Comparison of ENCODE assay signal across 14 cellular contexts in the genomic region with DNA sequence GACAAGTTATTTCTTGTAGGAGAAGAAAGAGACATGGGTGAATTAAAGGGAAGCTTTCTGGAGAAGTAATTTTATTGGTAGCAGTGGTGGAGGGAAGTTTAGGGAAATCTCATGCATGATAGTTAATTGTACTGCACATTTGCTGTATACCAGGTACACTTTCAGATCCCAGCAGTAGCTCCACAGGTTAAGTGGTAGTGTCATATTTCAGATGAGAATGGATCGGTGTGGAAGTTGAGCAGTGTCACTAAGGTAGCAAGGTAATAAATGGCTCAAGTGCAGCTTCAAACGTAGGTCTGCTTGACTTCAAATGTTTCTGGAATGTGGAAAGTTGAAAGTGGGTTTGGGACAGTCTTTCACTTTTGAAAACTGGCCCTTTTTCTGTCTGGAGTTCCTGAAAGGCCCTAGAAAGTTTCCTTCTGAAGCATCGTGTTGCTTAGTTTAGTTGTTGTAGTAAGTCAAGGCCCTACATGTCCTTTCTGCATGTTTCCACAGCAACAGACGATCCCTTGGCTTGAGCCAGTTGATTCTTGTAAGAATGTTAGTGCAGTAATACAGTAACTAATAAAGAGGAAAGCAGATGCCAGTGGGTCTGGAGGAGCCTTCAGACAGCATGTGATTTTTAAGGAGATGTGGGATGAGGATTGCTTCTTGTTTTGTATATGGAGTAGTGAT. TPM values are rescaled to one million over a fixed set of nuclear protein-coding genes. Genes with fewer than 3 reads are reported as not detected.
A peak's percentile ranks its signal among the peaks of the same experiment; 100 is the strongest.
DNase-seq lines count a peak whose midpoint lies in the region; ATAC-seq and TF ChIP-seq lines count a peak whose summit lies in the region.
"Had no signal": no experiment of that assay in that cellular context is flagged by ENCODE, and none has a peak within 500 bp of the region (broad histone marks: within the 10 kb centered on the region; RNA-seq: fewer than 3 reads in every experiment).

No MANE protein-coding gene starts in this region.

- POLR2A ChIA-PET in activated naive CD8-positive, alpha-beta T cell treated with anti-CD3 and anti-CD28 coated beads, Interleukin-2, amount 10 ng/mL, durations not matched to agents 7 days and 5 days (lab: Charles Lee): interaction anchor here (0.6 kb wide), 1 partner anchor 406 kb away, joined by 5 read pairs; no protein-coding TSS in a partner anchor
- POLR2A ChIA-PET in activated CD4-positive, alpha-beta memory T cell treated with anti-CD3 and anti-CD28 coated beads for 36 hours (lab: Charles Lee): no interaction called here

- TF ChIP-seq CTCF in foreskin keratinocyte (conservative IDR thresholded peaks at IDR 0.05) (no peak), type B pancreatic cell (conservative IDR thresholded peaks at IDR 0.05) (no peak), tibial artery (IDR thresholded peaks at IDR 0.05) (no peak)

- H3K4me3 ChIP-seq in tibial artery: no peak overlapping the region
- H3K4me3 ChIP-seq: neural progenitor cell, suprapubic skin had no signal

- H3K4me3 Mint-ChIP-seq in activated naive CD8-positive, alpha-beta T cell treated with anti-CD3 and anti-CD28 coated beads, Interleukin-2, amount 10 ng/mL, durations not matched to agents 7 days and 5 days: peak overlapping the region; percentile 5
- no peak overlapping the region for H3K4me3 Mint-ChIP-seq in activated naive CD8-positive, alpha-beta T cell treated with anti-CD3 and anti-CD28 coated beads, Interleukin-2, amount 50 U/mL, for 24 hours
- H3K4me3 Mint-ChIP-seq in activated CD4-positive, alpha-beta memory T cell treated with anti-CD3 and anti-CD28 coated beads for 36 hours: no peak overlapping the region
- peak overlapping the region; percentile 94 for H3K4me3 Mint-ChIP-seq in type B pancreatic cell
- H3K4me3 Mint-ChIP-seq: neural progenitor cell had no signal

- CTCF ChIA-PET in activated CD4-positive, alpha-beta memory T cell treated with anti-CD3 and anti-CD28 coated beads for 36 hours (lab: Charles Lee): interaction anchor here (0.6 to 1.1 kb wide), 2 partner anchors 91 to 361 kb away, joined by 3 to 4 read pairs; no protein-coding TSS in a partner anchor

- H3K4me1 ChIP-seq in foreskin keratinocyte: peaks cover 11% of the 10 kb centered on the region
- H3K4me1 ChIP-seq in tibial artery: peaks cover 0 to 42% (median 30%) of the 10 kb centered on the region in 4 donors

- no peak for ATAC-seq in activated naive CD8-positive, alpha-beta T cell treated with anti-CD3 and anti-CD28 coated beads, Interleukin-2, amount 10 ng/mL, durations not matched to agents 7 days and 5 days (ENCODE audit: low read depth)
- no peak for ATAC-seq in activated naive CD8-positive, alpha-beta T cell treated with anti-CD3 and anti-CD28 coated beads, Interleukin-2, amount 50 U/mL, for 24 hours
- no peak for ATAC-seq in foreskin keratinocyte
- ATAC-seq in GM18498 (IDR thresholded peaks at IDR 0.05; ENCODE audit: unreplicated experiment): no peak

- H3K4me1 Mint-ChIP-seq in activated naive CD8-positive, alpha-beta T cell treated with anti-CD3 and anti-CD28 coated beads, Interleukin-2, amount 10 ng/mL, durations not matched to agents 7 days and 5 days: peaks cover 44% of the 10 kb centered on the region
- peaks cover 45% of the 10 kb centered on the region for H3K4me1 Mint-ChIP-seq in activated naive CD8-positive, alpha-beta T cell treated with anti-CD3 and anti-CD28 coated beads, Interleukin-2, amount 50 U/mL, for 24 hours
- peaks cover 45% of the 10 kb centered on the region for H3K4me1 Mint-ChIP-seq in activated CD4-positive, alpha-beta memory T cell treated with anti-CD3 and anti-CD28 coated beads for 36 hours (ENCODE audit: low read depth)
- H3K4me1 Mint-ChIP-seq in type B pancreatic cell (ENCODE audit: unreplicated experiment): peaks cover 40% of the 10 kb centered on the region

- H3K9me3 Mint-ChIP-seq in activated naive CD8-positive, alpha-beta T cell treated with anti-CD3 and anti-CD28 coated beads, Interleukin-2, amount 10 ng/mL, durations not matched to agents 7 days and 5 days: no peaks in the 10 kb centered on the region
- H3K9me3 Mint-ChIP-seq in activated naive CD8-positive, alpha-beta T cell treated with anti-CD3 and anti-CD28 coated beads, Interleukin-2, amount 50 U/mL, for 24 hours: no peaks in the 10 kb centered on the region
- no peaks in the 10 kb centered on the region for H3K9me3 Mint-ChIP-seq in activated CD4-positive, alpha-beta memory T cell treated with anti-CD3 and anti-CD28 coated beads for 36 hours
- H3K9me3 Mint-ChIP-seq in type B pancreatic cell: no peaks in the 10 kb centered on the region
- H3K9me3 Mint-ChIP-seq: neural progenitor cell had no signal

- no peaks in the 10 kb centered on the region for H3K27me3 ChIP-seq in foreskin keratinocyte
- no peaks in the 10 kb centered on the region for H3K27me3 ChIP-seq in tibial artery
- H3K27me3 ChIP-seq: neural progenitor cell, suprapubic skin had no signal

- H3K27ac Mint-ChIP-seq in activated naive CD8-positive, alpha-beta T cell treated with anti-CD3 and anti-CD28 coated beads, Interleukin-2, amount 10 ng/mL, durations not matched to agents 7 days and 5 days: no peak overlapping the region
- no peak overlapping the region for H3K27ac Mint-ChIP-seq in activated naive CD8-positive, alpha-beta T cell treated with anti-CD3 and anti-CD28 coated beads, Interleukin-2, amount 50 U/mL, for 24 hours
- H3K27ac Mint-ChIP-seq in activated CD4-positive, alpha-beta memory T cell treated with anti-CD3 and anti-CD28 coated beads for 36 hours: peak overlapping the region; percentile 40
- peak overlapping the region; percentile 91 for H3K27ac Mint-ChIP-seq in type B pancreatic cell
- H3K27ac Mint-ChIP-seq: neural progenitor cell had no signal

- DNase-seq in activated naive CD8-positive, alpha-beta T cell treated with anti-CD3 and anti-CD28 coated beads, Interleukin-2, amount 10 ng/mL, durations not matched to agents 7 days and 5 days: no peak
- DNase-seq in activated naive CD8-positive, alpha-beta T cell treated with anti-CD3 and anti-CD28 coated beads, Interleukin-2, amount 50 U/mL, for 24 hours: no peak
- no peak for DNase-seq in activated CD4-positive, alpha-beta memory T cell treated with anti-CD3 and anti-CD28 coated beads for 36 hours
- DNase-seq in foreskin keratinocyte: peak; percentile 50 to 71
- no peak for DNase-seq in type B pancreatic cell (ENCODE audit: extremely low spot score, unreplicated experiment)
- no peak for DNase-seq in hepatic stellate cell (ENCODE audit: low spot score)
- DNase-seq in tibial artery: no peak
- DNase-seq: activated CD8-positive, alpha-beta memory T cell treated with anti-CD3 and anti-CD28 coated beads, Interleukin-2, amount 50 U/mL, for 48 hours; KG1; NCI-H446; stimulated activated CD4-positive, alpha-beta T cell treated with anti-CD3 and anti-CD28 coated beads, Interleukin-1b, Interleukin-23, amount 100 ng/mL, for 48 hours had no signal

- intact Hi-C loops in activated CD4-positive, alpha-beta memory T cell treated with anti-CD3 and anti-CD28 coated beads for 36 hours (cut with micrococcal nuclease): loop anchor here (5.0 kb wide), 1 partner anchor 378 kb away; a partner anchor contains a TSS
- intact Hi-C loops in tibial artery (cut with DNase I; ENCODE audit: low total_unique reads): no loop called here

- H3K36me3 ChIP-seq in tibial artery: peaks cover 8 to 21% (median 10%) of the 10 kb centered on the region in 3 donors
- H3K36me3 ChIP-seq: neural progenitor cell had no signal

- H3K36me3 Mint-ChIP-seq in activated naive CD8-positive, alpha-beta T cell treated with anti-CD3 and anti-CD28 coated beads, Interleukin-2, amount 10 ng/mL, durations not matched to agents 7 days and 5 days: peaks cover 16% of the 10 kb centered on the region
- H3K36me3 Mint-ChIP-seq in activated naive CD8-positive, alpha-beta T cell treated with anti-CD3 and anti-CD28 coated beads, Interleukin-2, amount 50 U/mL, for 24 hours (ENCODE audit: low read depth): peaks cover 37% of the 10 kb centered on the region
- H3K36me3 Mint-ChIP-seq in activated CD4-positive, alpha-beta memory T cell treated with anti-CD3 and anti-CD28 coated beads for 36 hours: peaks cover 32% of the 10 kb centered on the region
- H3K36me3 Mint-ChIP-seq in type B pancreatic cell: peaks cover 17% of the 10 kb centered on the region

- peak overlapping the region; percentile 5 for H3K27ac ChIP-seq in foreskin keratinocyte
- H3K27ac ChIP-seq in tibial artery: peak overlapping the region in 1 of 2 donors; percentile 3
- H3K27ac ChIP-seq: neural progenitor cell, suprapubic skin had no signal

- H3K27me3 Mint-ChIP-seq in activated naive CD8-positive, alpha-beta T cell treated with anti-CD3 and anti-CD28 coated beads, Interleukin-2, amount 10 ng/mL, durations not matched to agents 7 days and 5 days: no peaks in the 10 kb centered on the region
- H3K27me3 Mint-ChIP-seq in activated naive CD8-positive, alpha-beta T cell treated with anti-CD3 and anti-CD28 coated beads, Interleukin-2, amount 50 U/mL, for 24 hours: peaks cover 2% of the 10 kb centered on the region
- H3K27me3 Mint-ChIP-seq in activated CD4-positive, alpha-beta memory T cell treated with anti-CD3 and anti-CD28 coated beads for 36 hours: no peaks in the 10 kb centered on the region
- no peaks in the 10 kb centered on the region for H3K27me3 Mint-ChIP-seq in type B pancreatic cell

- no peaks in the 10 kb centered on the region for H3K9me3 ChIP-seq in tibial artery
- H3K9me3 ChIP-seq: suprapubic skin had no signal

RNA-seq across cellular contexts. Expression of a gene that starts 3.7 kb away (rescaled TPM):
- total RNA-seq in activated naive CD8-positive, alpha-beta T cell treated with anti-CD3 and anti-CD28 coated beads, Interleukin-2, amount 10 ng/mL, durations not matched to agents 7 days and 5 days: 100 to 1,000 TPM; 119 to 123 TPM
- 100 to 1,000 TPM; 139 to 144 TPM for total RNA-seq in activated CD4-positive, alpha-beta memory T cell treated with anti-CD3 and anti-CD28 coated beads for 36 hours
- total RNA-seq in foreskin keratinocyte: 249 and 260 TPM in 2 replicates
- 307 and 311 TPM in 2 replicates for polyA plus RNA-seq in foreskin keratinocyte
- total RNA-seq in type B pancreatic cell (ENCODE audit: low replicate concordance): 220 and 233 TPM in 2 replicates

RNA-seq across cellular contexts. Expression of a gene that starts 25.3 kb away (rescaled TPM):
- under 1 TPM; 0.14 to 0.26 TPM for total RNA-seq in activated naive CD8-positive, alpha-beta T cell treated with anti-CD3 and anti-CD28 coated beads, Interleukin-2, amount 10 ng/mL, durations not matched to agents 7 days and 5 days
- not detected for total RNA-seq in activated CD4-positive, alpha-beta memory T cell treated with anti-CD3 and anti-CD28 coated beads for 36 hours
- 0.14 TPM in 1 of 2 replicates, not detected in the other for total RNA-seq in foreskin keratinocyte
- polyA plus RNA-seq in foreskin keratinocyte: 0.12 TPM in 1 of 2 replicates, not detected in the other
- total RNA-seq in type B pancreatic cell (ENCODE audit: low replicate concordance): not detected in 2 replicates
- total RNA-seq: suprapubic skin had no signal

RNA-seq across cellular contexts. Expression of a gene that starts 57.9 kb away (rescaled TPM):
- 10 to 100 TPM; 56.5 to 58.1 TPM for total RNA-seq in activated naive CD8-positive, alpha-beta T cell treated with anti-CD3 and anti-CD28 coated beads, Interleukin-2, amount 10 ng/mL, durations not matched to agents 7 days and 5 days
- total RNA-seq in activated CD4-positive, alpha-beta memory T cell treated with anti-CD3 and anti-CD28 coated beads for 36 hours: 10 to 100 TPM; 24.7 to 25.8 TPM
- total RNA-seq in foreskin keratinocyte: 2.4 and 4.2 TPM in 2 replicates
- polyA plus RNA-seq in foreskin keratinocyte: 2.9 and 5.0 TPM in 2 replicates
- total RNA-seq in type B pancreatic cell (ENCODE audit: low replicate concordance): 4.6 and 17.8 TPM in 2 replicates

Comparison
In these comparisons a context has a peak if more than half of its experiments do, and no peak if none do; other contexts are left out.
1. H3K4me3 Mint-ChIP-seq: peak in activated naive CD8-positive, alpha-beta T cell treated with anti-CD3 and anti-CD28 coated beads, Interleukin-2, amount 10 ng/mL, durations not matched to agents 7 days and 5 days (single experiment) and type B pancreatic cell (single experiment); none in activated naive CD8-positive, alpha-beta T cell treated with anti-CD3 and anti-CD28 coated beads, Interleukin-2, amount 50 U/mL, for 24 hours (single experiment) and activated CD4-positive, alpha-beta memory T cell treated with anti-CD3 and anti-CD28 coated beads for 36 hours (single experiment).
2. DNase-seq: peak in foreskin keratinocyte (2 of 2); none in activated naive CD8-positive, alpha-beta T cell treated with anti-CD3 and anti-CD28 coated beads, Interleukin-2, amount 10 ng/mL, durations not matched to agents 7 days and 5 days (single experiment), activated naive CD8-positive, alpha-beta T cell treated with anti-CD3 and anti-CD28 coated beads, Interleukin-2, amount 50 U/mL, for 24 hours (single experiment), activated CD4-positive, alpha-beta memory T cell treated with anti-CD3 and anti-CD28 coated beads for 36 hours (single experiment), type B pancreatic cell (single experiment), hepatic stellate cell (single experiment) and tibial artery (0 of 2).
3. H3K27ac Mint-ChIP-seq: peak in activated CD4-positive, alpha-beta memory T cell treated with anti-CD3 and anti-CD28 coated beads for 36 hours (single experiment) and type B pancreatic cell (single experiment); none in activated naive CD8-positive, alpha-beta T cell treated with anti-CD3 and anti-CD28 coated beads, Interleukin-2, amount 10 ng/mL, durations not matched to agents 7 days and 5 days (single experiment) and activated naive CD8-positive, alpha-beta T cell treated with anti-CD3 and anti-CD28 coated beads, Interleukin-2, amount 50 U/mL, for 24 hours (single experiment).